Comparison of ENCODE assay signal across 1 cellular context in genomic region chr14:34875031-34875922, GRCh38.
A peak's percentile ranks its signal among the peaks of the same experiment; 100 is the strongest.
TF ChIP-seq lines count a peak whose summit lies in the region.

TSS of gene BAZ1A (minus strand) at chr14:34875360. CDS start at chr14:34874604, 756 bp downstream.

TF ChIP-seq in HEK293, 187 proteins besides CTCF, POLR2A, EP300 and RAD21 (continued from another document and continues in another):
- no peak; the same call in 1 of the 2 replicates for TF ChIP-seq REST (tag by site-specific recombination; IDR thresholded peaks at IDR 0.05)
- TF ChIP-seq ZBTB26 (tag by site-specific recombination; optimal IDR thresholded peaks at IDR 0.05), result peak; percentile 49
- TF ChIP-seq KLF7 (tag by site-specific recombination; IDR thresholded peaks at IDR 0.05; ENCODE audit: borderline replicate concordance), result no peak
- no peak for TF ChIP-seq ZNF37A (tag by site-specific recombination; IDR thresholded peaks at IDR 0.05)
- no peak for TF ChIP-seq YY1 (tag by site-specific recombination; IDR thresholded peaks at IDR 0.05)
- TF ChIP-seq ZNF610 (tag by site-specific recombination; IDR thresholded peaks at IDR 0.05; ENCODE audit: borderline replicate concordance), result 0 out of 2 replicates have a peak, but pooled peaks have one; percentile 15
- TF ChIP-seq ZNF843 (tag by site-specific recombination; IDR thresholded peaks at IDR 0.05), result no peak
- no peak for TF ChIP-seq ZNF571 (tag by site-specific recombination; IDR thresholded peaks at IDR 0.05)
- TF ChIP-seq ZNF670 (tag by site-specific recombination; IDR thresholded peaks at IDR 0.05; ENCODE audit: low read depth), result no peak
- no peak for TF ChIP-seq ZNF121 (tag by site-specific recombination; IDR thresholded peaks at IDR 0.05)
- TF ChIP-seq OVOL3 (tag by site-specific recombination; IDR thresholded peaks at IDR 0.05), result no peak
- no peak; the same call in 1 of the 2 replicates for TF ChIP-seq KLF9 (tag by site-specific recombination; IDR thresholded peaks at IDR 0.05; ENCODE audit: low read depth)
- TF ChIP-seq ZNF133 (tag by site-specific recombination; IDR thresholded peaks at IDR 0.05), result no peak
- TF ChIP-seq ZNF324 (tag by site-specific recombination; IDR thresholded peaks at IDR 0.05), result no peak
- TF ChIP-seq ZNF248 (tag by site-specific recombination; IDR thresholded peaks at IDR 0.05), result no peak
- TF ChIP-seq ZBTB11 (tag by site-specific recombination; conservative IDR thresholded peaks at IDR 0.05; ENCODE audit: low read depth), result peak; percentile 37
- no peak for TF ChIP-seq ZNF580 (tag by site-specific recombination; IDR thresholded peaks at IDR 0.05)
- TF ChIP-seq PRDM6 (tag by site-specific recombination; IDR thresholded peaks at IDR 0.05), result no peak
- no peak for TF ChIP-seq ZNF114 (tag by site-specific recombination; IDR thresholded peaks at IDR 0.05)
- TF ChIP-seq ZSCAN4 (tag by site-specific recombination; IDR thresholded peaks at IDR 0.05), result no peak
- TF ChIP-seq GLI2 (tag by site-specific recombination; IDR thresholded peaks at IDR 0.05; ENCODE audit: borderline replicate concordance, low read depth), result no peak
- TF ChIP-seq SP3 (tag by site-specific recombination; IDR thresholded peaks at IDR 0.05), result peak; percentile 43
- TF ChIP-seq ZNF660 (tag by site-specific recombination; IDR thresholded peaks at IDR 0.05), result peak; percentile 53; the same call in 1 of the 2 replicates
- TF ChIP-seq ZSCAN5A (tag by site-specific recombination; IDR thresholded peaks at IDR 0.05), result no peak
- TF ChIP-seq SCRT1 (tag by site-specific recombination; IDR thresholded peaks at IDR 0.05; ENCODE audit: borderline replicate concordance), result no peak
- no peak for TF ChIP-seq ZNF664 (tag by site-specific recombination; IDR thresholded peaks at IDR 0.05)
- no peak for TF ChIP-seq ZNF302 (tag by site-specific recombination; IDR thresholded peaks at IDR 0.05; ENCODE audit: low read depth)
- no peak for TF ChIP-seq ZNF311 (tag by site-specific recombination; IDR thresholded peaks at IDR 0.05; ENCODE audit: borderline replicate concordance)
- no peak for TF ChIP-seq ELK4 (IDR thresholded peaks at IDR 0.05; ENCODE audit: borderline replicate concordance, low read depth, low read length)
- TF ChIP-seq ZNF202 (tag by site-specific recombination; IDR thresholded peaks at IDR 0.05; ENCODE audit: borderline replicate concordance), result no peak
- no peak for TF ChIP-seq ZNF518A (tag by site-specific recombination; conservative IDR thresholded peaks at IDR 0.05; ENCODE audit: low read depth)
- TF ChIP-seq MZF1 (tag by site-specific recombination; IDR thresholded peaks at IDR 0.05; ENCODE audit: borderline replicate concordance), result no peak
- no peak for TF ChIP-seq GLI4 (tag by site-specific recombination; IDR thresholded peaks at IDR 0.05)
- TF ChIP-seq TRIM28 (IDR thresholded peaks at IDR 0.05; ENCODE audit: borderline replicate concordance, low read length), result peak; percentile 47; the same call in 1 of the 2 replicates
- TF ChIP-seq ZNF692 (tag by site-specific recombination; IDR thresholded peaks at IDR 0.05), result peak; percentile 59; the same call in 1 of the 2 replicates
